ENCODE assay signal across 25 cellular contexts in genomic region chr10:94264085-94264484, GRCh38.
"Had no signal": no experiment of that assay in that cellular context is flagged by ENCODE, and none has a peak within 500 bp of the region (broad histone marks: within the 10 kb centered on the region; RNA-seq: fewer than 3 reads in every experiment).

No MANE protein-coding gene starts in this region.

- H3K27me3 ChIP-seq: ascending aorta, body of pancreas had no signal

- H3K9me3 ChIP-seq: ascending aorta, body of pancreas had no signal

- H3K4me3 ChIP-seq: ascending aorta, body of pancreas had no signal

- ATAC-seq: activated CD8-positive, alpha-beta memory T cell treated with anti-CD3 and anti-CD28 coated beads, Interleukin-2, amount 10 ng/mL, durations not matched to agents 7 days and 5 days; activated naive CD4-positive, alpha-beta T cell treated with anti-CD3 and anti-CD28 coated beads, Interleukin-2, amount 50 U/mL, for 72 hours; activated naive CD8-positive, alpha-beta T cell treated with anti-CD3 and anti-CD28 coated beads, Interleukin-2, amount 50 U/mL, for 24 hours; activated T-cell treated with anti-CD3 and anti-CD28 coated beads, Interleukin-2, amount 50 U/mL, for 4 hours; body of pancreas; PC-3; T-helper 17 cell had no signal

- H3K27ac ChIP-seq: ascending aorta, body of pancreas had no signal

- DNase-seq: activated B cell treated with CpG ODN at 0.5 μM for 24 hours; activated CD4-positive, alpha-beta T cell treated with anti-CD3 and anti-CD28 coated beads for 1 hour; activated CD4-positive, alpha-beta T cell treated with anti-CD3 and anti-CD28 coated beads, Interleukin-2, amount 10 ng/mL, durations not matched to agents 24 days and 14 days; activated CD4-positive, alpha-beta T cell treated with anti-CD3 and anti-CD28 coated beads, Interleukin-2, amount 50 U/mL, for 48 hours; activated CD8-positive, alpha-beta memory T cell treated with anti-CD3 and anti-CD28 coated beads, Interleukin-2, amount 10 ng/mL, durations not matched to agents 7 days and 5 days; activated effector memory CD4-positive, alpha-beta T cell treated with anti-CD3 and anti-CD28 coated beads, Interleukin-2, amount 50 U/mL, for 16 hours; activated naive CD4-positive, alpha-beta T cell treated with Interleukin-2 at 50 U/mL for 16 hours; activated naive CD8-positive, alpha-beta T cell treated with anti-CD3 and anti-CD28 coated beads, Interleukin-2, amount 50 U/mL, for 24 hours; activated T-cell treated with anti-CD3 and anti-CD28 coated beads, Interleukin-2, amount 50 U/mL, for 4 hours; amniotic stem cell; central memory CD4-positive, alpha-beta T cell; KG1; NCI-H1048; NCI-H2081; NCI-H345; NCI-H510A; NCI-H526 treated with DMSO at 0.1 percent for 48 hours; NCI-H82; PC-3; SHP77; T-helper 17 cell; T-helper 9 cell had no signal
